Comparison of ENCODE assay signal across 31 cellular contexts in genomic region chr2:176521860-176522259, GRCh38.
"Had no signal": no experiment of that assay in that cellular context is flagged by ENCODE, and none has a peak within 500 bp of the region (broad histone marks: within the 10 kb centered on the region; RNA-seq: fewer than 3 reads in every experiment).

No MANE protein-coding gene starts in this region.

- H3K4me3 ChIP-seq: ascending aorta, cardiac muscle cell, MG63, SJCRH30, SK-N-MC had no signal

- H3K4me3 Mint-ChIP-seq: activated CD8-positive, alpha-beta T cell treated with anti-CD3 and anti-CD28 coated beads for 36 hours; activated naive CD4-positive, alpha-beta T cell treated with anti-CD3 and anti-CD28 coated beads, Interleukin-2, amount 50 U/mL, for 24 hours; activated naive CD8-positive, alpha-beta T cell treated with anti-CD3 and anti-CD28 coated beads, Interleukin-2, amount 10 ng/mL, durations not matched to agents 7 days and 5 days; activated T-cell treated with anti-CD3 and anti-CD28 coated beads, Interleukin-2, amount 50 U/mL, for 24 hours; central memory CD8-positive, alpha-beta T cell had no signal

- H3K27me3 ChIP-seq: ascending aorta, MG63, SJCRH30 had no signal

- DNase-seq: activated CD4-positive, alpha-beta T cell treated with anti-CD3 and anti-CD28 coated beads for 1 hour; activated CD4-positive, alpha-beta T cell treated with anti-CD3 and anti-CD28 coated beads for 48 hours; activated CD4-positive, alpha-beta T cell treated with anti-CD3 and anti-CD28 coated beads, Interleukin-2, amount 50 U/mL, for 4 hours; activated CD4-positive, CD25-positive, alpha-beta regulatory T cell; activated CD8-positive, alpha-beta T cell treated with anti-CD3 and anti-CD28 coated beads for 36 hours; activated gamma-delta T cell; activated naive CD4-positive, alpha-beta T cell treated with Interleukin-2 at 50 U/mL for 16 hours; activated naive CD8-positive, alpha-beta T cell treated with anti-CD3 and anti-CD28 coated beads, Interleukin-2, amount 10 ng/mL, durations not matched to agents 7 days and 5 days; activated T-cell treated with anti-CD3 and anti-CD28 coated beads, Interleukin-2, amount 50 U/mL, for 24 hours; amygdala; Karpas-422; MG63; NCI-H1048; NCI-H1105 treated with DMSO at 0.1 percent for 48 hours; NCI-H1436; NCI-H1694; NCI-H1930; NCI-H2081 treated with DMSO at 0.1 percent for 48 hours; NCI-H226; NCI-H446 treated with DMSO at 0.1 percent for 48 hours; NCI-H524; SHP77; SJCRH30; T1000; WERI-Rb-1 had no signal

- H3K27ac ChIP-seq: ascending aorta, cardiac muscle cell, SJCRH30, SK-N-MC, WERI-Rb-1 had no signal

- H3K36me3 ChIP-seq: ascending aorta, cardiac muscle cell, MG63, SJCRH30, WERI-Rb-1 had no signal

- H3K9me3 Mint-ChIP-seq: activated CD8-positive, alpha-beta T cell treated with anti-CD3 and anti-CD28 coated beads for 36 hours; activated naive CD4-positive, alpha-beta T cell treated with anti-CD3 and anti-CD28 coated beads, Interleukin-2, amount 50 U/mL, for 24 hours; activated naive CD8-positive, alpha-beta T cell treated with anti-CD3 and anti-CD28 coated beads, Interleukin-2, amount 10 ng/mL, durations not matched to agents 7 days and 5 days; activated T-cell treated with anti-CD3 and anti-CD28 coated beads, Interleukin-2, amount 50 U/mL, for 24 hours; activated T-helper 2 cell treated with anti-CD3 and anti-CD28 coated beads, Interferon-gamma antibody, Interleukin-2, Interleukin-4, amounts not matched to agents 10 μg/mL and 5 μg/mL and 100 μg/mL, durations not matched to agents 14 hours and 24 hours and 36 hours; central memory CD8-positive, alpha-beta T cell had no signal

- H3K27ac Mint-ChIP-seq: activated CD8-positive, alpha-beta T cell treated with anti-CD3 and anti-CD28 coated beads for 36 hours; activated naive CD4-positive, alpha-beta T cell treated with anti-CD3 and anti-CD28 coated beads, Interleukin-2, amount 50 U/mL, for 24 hours; activated naive CD8-positive, alpha-beta T cell treated with anti-CD3 and anti-CD28 coated beads, Interleukin-2, amount 10 ng/mL, durations not matched to agents 7 days and 5 days; activated T-cell treated with anti-CD3 and anti-CD28 coated beads, Interleukin-2, amount 50 U/mL, for 24 hours; activated T-helper 2 cell treated with anti-CD3 and anti-CD28 coated beads, Interferon-gamma antibody, Interleukin-2, Interleukin-4, amounts not matched to agents 10 μg/mL and 5 μg/mL and 100 μg/mL, durations not matched to agents 14 hours and 24 hours and 36 hours had no signal

- H3K36me3 Mint-ChIP-seq: activated naive CD4-positive, alpha-beta T cell treated with anti-CD3 and anti-CD28 coated beads, Interleukin-2, amount 50 U/mL, for 24 hours; activated naive CD8-positive, alpha-beta T cell treated with anti-CD3 and anti-CD28 coated beads, Interleukin-2, amount 10 ng/mL, durations not matched to agents 7 days and 5 days had no signal

- H3K4me1 ChIP-seq: ascending aorta, SJCRH30 had no signal

- H3K4me1 Mint-ChIP-seq: activated naive CD4-positive, alpha-beta T cell treated with anti-CD3 and anti-CD28 coated beads, Interleukin-2, amount 50 U/mL, for 24 hours; central memory CD8-positive, alpha-beta T cell had no signal
